ENCODE assay signal across 9 cellular contexts in the genomic region with DNA sequence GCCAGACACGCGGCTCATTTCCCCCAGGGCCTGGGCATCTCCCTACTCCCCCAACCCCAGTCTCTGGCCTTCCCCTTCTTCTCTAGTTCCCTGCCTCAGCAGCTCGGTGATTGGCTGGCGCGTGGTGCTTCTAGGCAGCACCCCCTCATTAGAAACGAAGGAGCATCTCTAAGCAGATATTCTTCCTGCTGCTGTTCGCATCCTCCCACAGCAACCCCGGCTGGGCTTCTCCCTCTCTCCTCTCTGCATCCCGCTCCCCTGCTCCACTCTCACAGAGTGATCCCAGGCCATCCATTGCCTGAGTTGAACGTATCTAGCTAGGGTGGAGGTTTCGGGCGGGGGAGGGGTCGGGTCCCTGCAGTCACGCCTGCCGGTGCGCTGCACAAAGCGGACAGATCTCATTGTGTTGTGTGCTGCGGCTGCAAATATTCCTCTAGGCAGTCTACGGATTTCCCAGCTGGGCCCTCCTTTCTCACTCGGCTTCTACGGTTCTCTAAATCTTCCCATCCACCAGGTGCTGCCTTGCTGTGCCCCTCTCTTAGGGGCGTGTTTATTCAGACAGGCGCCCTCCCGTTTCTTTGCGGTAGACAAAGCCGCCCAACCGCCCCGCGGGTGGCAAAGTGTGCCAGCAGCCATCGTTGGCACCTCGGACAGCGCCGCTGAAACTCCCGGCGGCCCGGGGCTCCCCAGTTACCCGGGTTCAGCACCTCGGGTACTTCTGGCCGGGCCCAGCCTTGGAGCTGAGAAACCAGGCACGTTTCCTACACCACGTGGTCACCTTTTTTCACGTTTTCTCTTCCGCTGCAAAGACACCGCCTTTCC. TPM values are rescaled to one million over a fixed set of nuclear protein-coding genes. Genes with fewer than 3 reads are reported as not detected.
DNase-seq lines count a peak whose midpoint lies in the region; ATAC-seq and TF ChIP-seq lines count a peak whose summit lies in the region.
"Had no signal": no experiment of that assay in that cellular context is flagged by ENCODE, and none has a peak within 500 bp of the region (broad histone marks: within the 10 kb centered on the region; RNA-seq: fewer than 3 reads in every experiment).

No MANE protein-coding gene starts in this region.

- peak; percentile 42 for ATAC-seq in GM19467 (IDR thresholded peaks at IDR 0.05; ENCODE audit: unreplicated experiment)

- peak; percentile 65 for DNase-seq in ELF-1 (ENCODE audit: low read depth, low spot score)
- peak; percentile 32 for DNase-seq in Jurkat, Clone E6-1 (ENCODE audit: low read depth, low spot score)
- peak; percentile 67 for DNase-seq in cerebellum (ENCODE audit: low spot score)
- DNase-seq in posterior cingulate gyrus: peak; percentile 28 to 95 (median 76)
- no peak for DNase-seq in colonic mucosa
- DNase-seq in NCI-H2171 (lab: John Stamatoyannopoulos, UW): no peak
- DNase-seq in HFFc6: no peak

- H3K4me3 ChIP-seq in Jurkat, Clone E6-1 (ENCODE audit: low read length): peak overlapping the region; percentile 21
- H3K4me3 ChIP-seq in colonic mucosa: no peak overlapping the region

- no peaks in the 10 kb centered on the region for H3K9me3 Mint-ChIP-seq in HFFc6

- H3K4me1 Mint-ChIP-seq in HFFc6 (ENCODE audit: low read depth): no peaks in the 10 kb centered on the region

- TF ChIP-seq CTCF in colonic mucosa (IDR thresholded peaks at IDR 0.05): no peak
- no peak for TF ChIP-seq CTCF in HFFc6 (IDR thresholded peaks at IDR 0.05)

- intact Hi-C loops in posterior cingulate gyrus (cut with DNase I): no loop called here
- intact Hi-C loops in colonic mucosa (cut with DNase I): loop anchor here (10.0 kb wide), 1 partner anchor 569 kb away; no protein-coding TSS in a partner anchor

- no peaks in the 10 kb centered on the region for H3K4me1 ChIP-seq in colonic mucosa

- no peak overlapping the region for H3K4me3 Mint-ChIP-seq in HFFc6

- H3K9me3 ChIP-seq in colonic mucosa: no peaks in the 10 kb centered on the region

- H3K27me3 Mint-ChIP-seq in HFFc6 (ENCODE audit: insufficient read depth): peaks cover 40% of the 10 kb centered on the region

- no peak overlapping the region for H3K27ac ChIP-seq in colonic mucosa
- H3K27ac ChIP-seq: KMS-11 had no signal

- H3K36me3 Mint-ChIP-seq in HFFc6 (ENCODE audit: low read depth): no peaks in the 10 kb centered on the region

- peaks cover 47% of the 10 kb centered on the region for H3K27me3 ChIP-seq in colonic mucosa

- H3K9ac ChIP-seq in colonic mucosa (ENCODE audit: low read depth in 2 of 2, low read length in 2 of 2): no peak overlapping the region
- H3K9ac ChIP-seq: KMS-11 had no signal

- no peaks in the 10 kb centered on the region for H3K36me3 ChIP-seq in colonic mucosa

- no peak overlapping the region for H3K27ac Mint-ChIP-seq in HFFc6

RNA-seq across cellular contexts. Expression of a gene that starts 2.2 kb away (rescaled TPM):
- not detected for polyA plus RNA-seq in Jurkat, Clone E6-1 (2012; ENCODE audit: insufficient read depth, insufficient read length)
- total RNA-seq in cerebellum (51.2 TPM), colonic mucosa (under 1 TPM; 0.44 to 0.53 TPM)
- not detected for total RNA-seq in HFFc6 (2021; fragmentation: NEBNext Ultra II Directional; extraction: Animal tissue kit (Norgen Biotek cat#: 25700))

Comparison
In these comparisons a context has a peak if more than half of its experiments do, and no peak if none do; other contexts are left out.
1. DNase-seq: peak in ELF-1 (single experiment), Jurkat, Clone E6-1 (single experiment), cerebellum (single experiment) and posterior cingulate gyrus (10 of 10); none in colonic mucosa (single experiment), NCI-H2171 (single experiment) and HFFc6 (single experiment).
2. RNA of a gene that starts 2.2 kb away (total RNA-seq): 51.2 TPM in cerebellum (single experiment); 0.44 to 0.53 TPM in colonic mucosa and not detected in HFFc6; every median in the first group is over 10 times any median in the second.